Comparison of ENCODE assay signal across 28 cellular contexts in genomic region chr7:66961096-66961495, GRCh38.
"Had no signal": no experiment of that assay in that cellular context is flagged by ENCODE, and none has a peak within 500 bp of the region (broad histone marks: within the 10 kb centered on the region; RNA-seq: fewer than 3 reads in every experiment).

No MANE protein-coding gene starts in this region.

- H3K4me3 ChIP-seq: esophagus muscularis mucosa, gastroesophageal sphincter, heart left ventricle, left lung, neural progenitor cell, prostate gland, right atrium auricular region, smooth muscle cell, stomach, thyroid gland had no signal

- H3K36me3 ChIP-seq: neural progenitor cell had no signal

- H3K4me3 Mint-ChIP-seq: dendritic cell treated with granulocyte-macrophage colony-stimulating factor and Interleukin-4, amounts not matched to agents 40 ng/mL and 50 ng/mL, for 4 days; endodermal cell; naive thymus-derived CD4-positive, alpha-beta T cell; nephron; neural progenitor cell; stimulated activated effector memory CD8-positive, alpha-beta T cell treated with anti-CD3 and anti-CD28 coated beads, Interleukin-12 subunit alpha, Interleukin-12 subunit beta, amount 100 ng/mL, for 72 hours had no signal

- H3K27ac Mint-ChIP-seq: dendritic cell treated with granulocyte-macrophage colony-stimulating factor and Interleukin-4, amounts not matched to agents 40 ng/mL and 50 ng/mL, for 4 days; endodermal cell; naive thymus-derived CD4-positive, alpha-beta T cell; nephron; neural progenitor cell; stimulated activated effector memory CD8-positive, alpha-beta T cell treated with anti-CD3 and anti-CD28 coated beads, Interleukin-12 subunit alpha, Interleukin-12 subunit beta, amount 100 ng/mL, for 72 hours had no signal

- H3K4me1 ChIP-seq: foreskin keratinocyte, gastroesophageal sphincter, left lung, neural progenitor cell, parathyroid adenoma, prostate gland, thyroid gland had no signal

- DNase-seq: effector CD8-positive, alpha-beta T cell; endodermal cell; foreskin keratinocyte; heart left ventricle; hippocampal formation; left cardiac atrium; mesendoderm; midbrain; naive thymus-derived CD4-positive, alpha-beta T cell; stimulated activated CD4-positive, alpha-beta T cell treated with anti-CD3 and anti-CD28 coated beads, Interleukin-2, amount 100 ng/mL, for 24 hours; stimulated activated CD4-positive, alpha-beta T cell treated with anti-CD3 and anti-CD28 coated beads, Interleukin-4, amount 100 ng/mL, for 24 hours; stimulated activated naive CD4-positive, alpha-beta T cell treated with Interleukin-2 at 50 U/mL for 16 hours; stomach; thyroid gland; trophoblast cell had no signal

- H3K9me3 ChIP-seq: esophagus muscularis mucosa, gastroesophageal sphincter, heart left ventricle, left lung, prostate gland, right atrium auricular region, stomach, thyroid gland had no signal

- H3K27ac ChIP-seq: epithelial cell of prostate, esophagus muscularis mucosa, foreskin keratinocyte, gastroesophageal sphincter, heart left ventricle, left lung, neural progenitor cell, parathyroid adenoma, prostate gland, right atrium auricular region, stomach, thyroid gland had no signal

- H3K27me3 ChIP-seq: esophagus muscularis mucosa, foreskin keratinocyte, gastroesophageal sphincter, heart left ventricle, left lung, neural progenitor cell, right atrium auricular region, stomach, thyroid gland had no signal

- ATAC-seq: foreskin keratinocyte; gastroesophageal sphincter; heart left ventricle; left lung; naive thymus-derived CD4-positive, alpha-beta T cell; sciatic nerve; stimulated activated effector memory CD8-positive, alpha-beta T cell treated with anti-CD3 and anti-CD28 coated beads, Interleukin-12 subunit alpha, Interleukin-12 subunit beta, amount 100 ng/mL, for 72 hours had no signal

- H3K27me3 Mint-ChIP-seq: dendritic cell treated with granulocyte-macrophage colony-stimulating factor and Interleukin-4, amounts not matched to agents 40 ng/mL and 50 ng/mL, for 4 days; naive thymus-derived CD4-positive, alpha-beta T cell had no signal

- H3K9me3 Mint-ChIP-seq: dendritic cell treated with granulocyte-macrophage colony-stimulating factor and Interleukin-4, amounts not matched to agents 40 ng/mL and 50 ng/mL, for 4 days; stimulated activated effector memory CD8-positive, alpha-beta T cell treated with anti-CD3 and anti-CD28 coated beads, Interleukin-12 subunit alpha, Interleukin-12 subunit beta, amount 100 ng/mL, for 72 hours had no signal

- H3K4me1 Mint-ChIP-seq: endodermal cell; nephron; stimulated activated effector memory CD8-positive, alpha-beta T cell treated with anti-CD3 and anti-CD28 coated beads, Interleukin-12 subunit alpha, Interleukin-12 subunit beta, amount 100 ng/mL, for 72 hours had no signal
